14 cellular contexts compared by ENCODE assay signal in genomic region chr16:17380613-17381012, GRCh38.
A peak's percentile ranks its signal among the peaks of the same experiment; 100 is the strongest.
DNase-seq lines count a peak whose midpoint lies in the region; ATAC-seq, FAIRE-seq and TF ChIP-seq lines count a peak whose summit lies in the region.
"Had no signal": no experiment of that assay in that cellular context is flagged by ENCODE, and none has a peak within 500 bp of the region (broad histone marks: within the 10 kb centered on the region; RNA-seq: fewer than 3 reads in every experiment).

No MANE protein-coding gene starts in this region.

- H3K4me3 ChIP-seq in H7 (ENCODE audit: insufficient read depth, low read depth, low read length) (no peak overlapping the region), SJCRH30 (no peak overlapping the region)
- H3K4me3 ChIP-seq: colonic mucosa, left ventricle myocardium inferior had no signal

- FAIRE-seq in GM12892 (lab: Jason Lieb, UNC) (peak; percentile 54), frontal cortex (lab: Jason Lieb, UNC) (no peak)
- FAIRE-seq: urothelium cell line had no signal

- H3K9me3 ChIP-seq in T-helper 17 cell (ENCODE audit: control insufficient read depth, low read length, poor library complexity, severe bottlenecking) (no peaks in the 10 kb centered on the region), SJCRH30 (replicated peaks) (no peaks in the 10 kb centered on the region)
- H3K9me3 ChIP-seq: colonic mucosa, left ventricle myocardium inferior had no signal

- H3K9me3 Mint-ChIP-seq in immature natural killer cell = no peaks in the 10 kb centered on the region

- no peak for TF ChIP-seq POLR2A in GM12892 (IDR thresholded peaks at IDR 0.05; ENCODE audit: low read depth, low read length)

- no peak overlapping the region for H3K4me3 Mint-ChIP-seq in T-helper 17 cell
- H3K4me3 Mint-ChIP-seq in immature natural killer cell = peak overlapping the region in 1 of 5 donors; percentile 24

- DNase-seq in AG08395 (ENCODE audit: low spot score) = peak; percentile 71
- no peak for DNase-seq in GM12892 (ENCODE audit: insufficient read length)
- DNase-seq in T-helper 17 cell = no peak
- no peak for DNase-seq in immature natural killer cell
- DNase-seq in frontal cortex (ENCODE audit: low spot score in 2 of 2) = no peak
- no peak for DNase-seq in H7
- DNase-seq in SJCRH30 = no peak
- DNase-seq in NCI-H146 treated with DMSO at 0.1 percent for 48 hours (lab: John Stamatoyannopoulos, UW; ENCODE audit: unreplicated experiment) = no peak
- DNase-seq: activated effector memory CD4-positive, alpha-beta T cell treated with anti-CD3 and anti-CD28 coated beads, Interleukin-2, amount 50 U/mL, for 16 hours; colonic mucosa; GOT3; left ventricle myocardium inferior had no signal

- no peaks in the 10 kb centered on the region for H3K27me3 ChIP-seq in H7 (ENCODE audit: control insufficient read depth, insufficient read depth, low read length)
- no peaks in the 10 kb centered on the region for H3K27me3 ChIP-seq in SJCRH30
- H3K27me3 ChIP-seq: colonic mucosa had no signal

- H3K36me3 Mint-ChIP-seq in T-helper 17 cell (ENCODE audit: low read depth) = no peaks in the 10 kb centered on the region
- H3K36me3 Mint-ChIP-seq in immature natural killer cell = peaks cover 0 to 6% (median 0%) of the 10 kb centered on the region in 3 donors

- H3K36me3 ChIP-seq in H7 (replicated peaks; ENCODE audit: control insufficient read depth, insufficient read depth, low read length) = no peaks in the 10 kb centered on the region
- H3K36me3 ChIP-seq in SJCRH30 = no peaks in the 10 kb centered on the region
- H3K36me3 ChIP-seq: colonic mucosa, left ventricle myocardium inferior had no signal

- H3K4me1 Mint-ChIP-seq in T-helper 17 cell = peaks cover 48% of the 10 kb centered on the region
- H3K4me1 Mint-ChIP-seq in immature natural killer cell = peaks cover 72 to 83% of the 10 kb centered on the region in 2 donors

- no peaks in the 10 kb centered on the region for H3K4me1 ChIP-seq in SJCRH30
- H3K4me1 ChIP-seq: colonic mucosa had no signal

- no peak for ATAC-seq in T-helper 17 cell
- ATAC-seq: Right ventricle myocardium inferior had no signal

- no peak overlapping the region for H3K27ac ChIP-seq in SJCRH30
- H3K27ac ChIP-seq: colonic mucosa, left ventricle myocardium inferior had no signal

- H3K27ac Mint-ChIP-seq in T-helper 17 cell (peak overlapping the region; percentile 95), immature natural killer cell (peak overlapping the region in 5 of 6 donors; percentile 34 to 80 (median 70))

- H3K27me3 Mint-ChIP-seq in T-helper 17 cell (no peaks in the 10 kb centered on the region), immature natural killer cell (ENCODE audit: low read depth in 3 of 3) (peaks cover 0 to 3% (median 0%) of the 10 kb centered on the region in 3 donors)
